ENCODE assay signal across 1 cellular context in genomic region chr1:145465405-145466144, GRCh38.
TF ChIP-seq lines count a peak whose summit lies in the region.

No MANE protein-coding gene starts in this region.

TF ChIP-seq in HEK293, 187 proteins besides CTCF, POLR2A, EP300 and RAD21 (continued from another document):
- TF ChIP-seq ZNF362 (tag by site-specific recombination; IDR thresholded peaks at IDR 0.05) = peak; percentile 75; the same call in 1 of the 2 replicates
- peak; percentile 73; the same call in 1 of the 2 replicates for TF ChIP-seq ZNF600 (tag by site-specific recombination; IDR thresholded peaks at IDR 0.05)
- peak; percentile 42; the same call in 1 of the 2 replicates for TF ChIP-seq SP3 (tag by site-specific recombination; IDR thresholded peaks at IDR 0.05)
- TF ChIP-seq YY1 (tag by site-specific recombination; IDR thresholded peaks at IDR 0.05) = peak; percentile 42; the same call in 1 of the 2 replicates
- TF ChIP-seq GLIS2 (tag by site-specific recombination; IDR thresholded peaks at IDR 0.05) = peak; percentile 55
- peak; percentile 46 for TF ChIP-seq ZNF692 (tag by site-specific recombination; IDR thresholded peaks at IDR 0.05)
- TF ChIP-seq ZNF18 (tag by site-specific recombination; IDR thresholded peaks at IDR 0.05) = 0 out of 2 replicates have a peak, but pooled peaks have one; percentile 53
